1 cellular context compared by ENCODE assay signal in genomic region chr20:47334022-47334551, GRCh38.
A peak's percentile ranks its signal among the peaks of the same experiment; 100 is the strongest.
TF ChIP-seq lines count a peak whose summit lies in the region.

No MANE protein-coding gene starts in this region.

TF ChIP-seq in HepG2, 621 proteins besides CTCF, POLR2A, EP300 and RAD21 (continued from another document and continues in another):
- TF ChIP-seq, protein P1, sequence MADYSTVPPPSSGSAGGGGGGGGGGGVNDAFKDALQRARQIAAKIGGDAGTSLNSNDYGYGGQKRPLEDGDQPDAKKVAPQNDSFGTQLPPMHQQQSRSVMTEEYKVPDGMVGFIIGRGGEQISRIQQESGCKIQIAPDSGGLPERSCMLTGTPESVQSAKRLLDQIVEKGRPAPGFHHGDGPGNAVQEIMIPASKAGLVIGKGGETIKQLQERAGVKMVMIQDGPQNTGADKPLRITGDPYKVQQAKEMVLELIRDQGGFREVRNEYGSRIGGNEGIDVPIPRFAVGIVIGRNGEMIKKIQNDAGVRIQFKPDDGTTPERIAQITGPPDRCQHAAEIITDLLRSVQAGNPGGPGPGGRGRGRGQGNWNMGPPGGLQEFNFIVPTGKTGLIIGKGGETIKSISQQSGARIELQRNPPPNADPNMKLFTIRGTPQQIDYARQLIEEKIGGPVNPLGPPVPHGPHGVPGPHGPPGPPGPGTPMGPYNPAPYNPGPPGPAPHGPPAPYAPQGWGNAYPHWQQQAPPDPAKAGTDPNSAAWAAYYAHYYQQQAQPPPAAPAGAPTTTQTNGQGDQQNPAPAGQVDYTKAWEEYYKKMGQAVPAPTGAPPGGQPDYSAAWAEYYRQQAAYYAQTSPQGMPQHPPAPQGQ (CRISPR knock-in tag; IDR thresholded peaks at IDR 0.05; ENCODE audit: borderline replicate concordance) = no peak
- peak; percentile 77 for TF ChIP-seq RBM22 (optimal IDR thresholded peaks at IDR 0.05; ENCODE audit: low read length)
- no peak for TF ChIP-seq ZNF672 (CRISPR knock-in tag; IDR thresholded peaks at IDR 0.05)
- TF ChIP-seq, protein P2, sequence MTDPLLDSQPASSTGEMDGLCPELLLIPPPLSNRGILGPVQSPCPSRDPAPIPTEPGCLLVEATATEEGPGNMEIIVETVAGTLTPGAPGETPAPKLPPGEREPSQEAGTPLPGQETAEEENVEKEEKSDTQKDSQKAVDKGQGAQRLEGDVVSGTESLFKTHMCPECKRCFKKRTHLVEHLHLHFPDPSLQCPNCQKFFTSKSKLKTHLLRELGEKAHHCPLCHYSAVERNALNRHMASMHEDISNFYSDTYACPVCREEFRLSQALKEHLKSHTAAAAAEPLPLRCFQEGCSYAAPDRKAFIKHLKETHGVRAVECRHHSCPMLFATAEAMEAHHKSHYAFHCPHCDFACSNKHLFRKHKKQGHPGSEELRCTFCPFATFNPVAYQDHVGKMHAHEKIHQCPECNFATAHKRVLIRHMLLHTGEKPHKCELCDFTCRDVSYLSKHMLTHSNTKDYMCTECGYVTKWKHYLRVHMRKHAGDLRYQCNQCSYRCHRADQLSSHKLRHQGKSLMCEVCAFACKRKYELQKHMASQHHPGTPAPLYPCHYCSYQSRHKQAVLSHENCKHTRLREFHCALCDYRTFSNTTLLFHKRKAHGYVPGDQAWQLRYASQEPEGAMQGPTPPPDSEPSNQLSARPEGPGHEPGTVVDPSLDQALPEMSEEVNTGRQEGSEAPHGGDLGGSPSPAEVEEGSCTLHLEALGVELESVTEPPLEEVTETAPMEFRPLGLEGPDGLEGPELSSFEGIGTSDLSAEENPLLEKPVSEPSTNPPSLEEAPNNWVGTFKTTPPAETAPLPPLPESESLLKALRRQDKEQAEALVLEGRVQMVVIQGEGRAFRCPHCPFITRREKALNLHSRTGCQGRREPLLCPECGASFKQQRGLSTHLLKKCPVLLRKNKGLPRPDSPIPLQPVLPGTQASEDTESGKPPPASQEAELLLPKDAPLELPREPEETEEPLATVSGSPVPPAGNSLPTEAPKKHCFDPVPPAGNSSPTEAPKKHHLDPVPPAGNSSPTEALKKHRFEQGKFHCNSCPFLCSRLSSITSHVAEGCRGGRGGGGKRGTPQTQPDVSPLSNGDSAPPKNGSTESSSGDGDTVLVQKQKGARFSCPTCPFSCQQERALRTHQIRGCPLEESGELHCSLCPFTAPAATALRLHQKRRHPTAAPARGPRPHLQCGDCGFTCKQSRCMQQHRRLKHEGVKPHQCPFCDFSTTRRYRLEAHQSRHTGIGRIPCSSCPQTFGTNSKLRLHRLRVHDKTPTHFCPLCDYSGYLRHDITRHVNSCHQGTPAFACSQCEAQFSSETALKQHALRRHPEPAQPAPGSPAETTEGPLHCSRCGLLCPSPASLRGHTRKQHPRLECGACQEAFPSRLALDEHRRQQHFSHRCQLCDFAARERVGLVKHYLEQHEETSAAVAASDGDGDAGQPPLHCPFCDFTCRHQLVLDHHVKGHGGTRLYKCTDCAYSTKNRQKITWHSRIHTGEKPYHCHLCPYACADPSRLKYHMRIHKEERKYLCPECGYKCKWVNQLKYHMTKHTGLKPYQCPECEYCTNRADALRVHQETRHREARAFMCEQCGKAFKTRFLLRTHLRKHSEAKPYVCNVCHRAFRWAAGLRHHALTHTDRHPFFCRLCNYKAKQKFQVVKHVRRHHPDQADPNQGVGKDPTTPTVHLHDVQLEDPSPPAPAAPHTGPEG (CRISPR knock-in tag; IDR thresholded peaks at IDR 0.05) = no peak; the same call in 1 of the 2 replicates
- TF ChIP-seq NRL (CRISPR knock-in tag; IDR thresholded peaks at IDR 0.05; ENCODE audit: borderline replicate concordance) = no peak
- no peak for TF ChIP-seq ZNF816 (CRISPR knock-in tag; IDR thresholded peaks at IDR 0.05; ENCODE audit: borderline replicate concordance)
- TF ChIP-seq CBX2 (IDR thresholded peaks at IDR 0.05; ENCODE audit: low read depth, low read length) = no peak
- no peak for TF ChIP-seq CBX2 (CRISPR knock-in tag; IDR thresholded peaks at IDR 0.05; ENCODE audit: low read depth)
- no peak for TF ChIP-seq HNRNPK (IDR thresholded peaks at IDR 0.05; ENCODE audit: low read depth, low read length, poor library complexity, severe bottlenecking)
- no peak for TF ChIP-seq ZNF296 (CRISPR knock-in tag; conservative IDR thresholded peaks at IDR 0.05)
- TF ChIP-seq, protein P3, sequence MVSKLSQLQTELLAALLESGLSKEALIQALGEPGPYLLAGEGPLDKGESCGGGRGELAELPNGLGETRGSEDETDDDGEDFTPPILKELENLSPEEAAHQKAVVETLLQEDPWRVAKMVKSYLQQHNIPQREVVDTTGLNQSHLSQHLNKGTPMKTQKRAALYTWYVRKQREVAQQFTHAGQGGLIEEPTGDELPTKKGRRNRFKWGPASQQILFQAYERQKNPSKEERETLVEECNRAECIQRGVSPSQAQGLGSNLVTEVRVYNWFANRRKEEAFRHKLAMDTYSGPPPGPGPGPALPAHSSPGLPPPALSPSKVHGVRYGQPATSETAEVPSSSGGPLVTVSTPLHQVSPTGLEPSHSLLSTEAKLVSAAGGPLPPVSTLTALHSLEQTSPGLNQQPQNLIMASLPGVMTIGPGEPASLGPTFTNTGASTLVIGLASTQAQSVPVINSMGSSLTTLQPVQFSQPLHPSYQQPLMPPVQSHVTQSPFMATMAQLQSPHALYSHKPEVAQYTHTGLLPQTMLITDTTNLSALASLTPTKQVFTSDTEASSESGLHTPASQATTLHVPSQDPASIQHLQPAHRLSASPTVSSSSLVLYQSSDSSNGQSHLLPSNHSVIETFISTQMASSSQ (IDR thresholded peaks at IDR 0.05; ENCODE audit: low read depth) = no peak
- TF ChIP-seq, protein P3 (CRISPR knock-in tag; IDR thresholded peaks at IDR 0.05; ENCODE audit: borderline replicate concordance) = no peak; the same call in 1 of the 2 replicates
- no peak for TF ChIP-seq PAF1 (CRISPR knock-in tag; IDR thresholded peaks at IDR 0.05)
- TF ChIP-seq, protein P4, sequence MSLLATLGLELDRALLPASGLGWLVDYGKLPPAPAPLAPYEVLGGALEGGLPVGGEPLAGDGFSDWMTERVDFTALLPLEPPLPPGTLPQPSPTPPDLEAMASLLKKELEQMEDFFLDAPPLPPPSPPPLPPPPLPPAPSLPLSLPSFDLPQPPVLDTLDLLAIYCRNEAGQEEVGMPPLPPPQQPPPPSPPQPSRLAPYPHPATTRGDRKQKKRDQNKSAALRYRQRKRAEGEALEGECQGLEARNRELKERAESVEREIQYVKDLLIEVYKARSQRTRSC (CRISPR knock-in tag; IDR thresholded peaks at IDR 0.05; ENCODE audit: low read depth) = no peak
- no peak for TF ChIP-seq YY1 (IDR thresholded peaks at IDR 0.05; ENCODE audit: insufficient read depth, insufficient replicate concordance, low read depth, low read length)
- TF ChIP-seq, protein P5, sequence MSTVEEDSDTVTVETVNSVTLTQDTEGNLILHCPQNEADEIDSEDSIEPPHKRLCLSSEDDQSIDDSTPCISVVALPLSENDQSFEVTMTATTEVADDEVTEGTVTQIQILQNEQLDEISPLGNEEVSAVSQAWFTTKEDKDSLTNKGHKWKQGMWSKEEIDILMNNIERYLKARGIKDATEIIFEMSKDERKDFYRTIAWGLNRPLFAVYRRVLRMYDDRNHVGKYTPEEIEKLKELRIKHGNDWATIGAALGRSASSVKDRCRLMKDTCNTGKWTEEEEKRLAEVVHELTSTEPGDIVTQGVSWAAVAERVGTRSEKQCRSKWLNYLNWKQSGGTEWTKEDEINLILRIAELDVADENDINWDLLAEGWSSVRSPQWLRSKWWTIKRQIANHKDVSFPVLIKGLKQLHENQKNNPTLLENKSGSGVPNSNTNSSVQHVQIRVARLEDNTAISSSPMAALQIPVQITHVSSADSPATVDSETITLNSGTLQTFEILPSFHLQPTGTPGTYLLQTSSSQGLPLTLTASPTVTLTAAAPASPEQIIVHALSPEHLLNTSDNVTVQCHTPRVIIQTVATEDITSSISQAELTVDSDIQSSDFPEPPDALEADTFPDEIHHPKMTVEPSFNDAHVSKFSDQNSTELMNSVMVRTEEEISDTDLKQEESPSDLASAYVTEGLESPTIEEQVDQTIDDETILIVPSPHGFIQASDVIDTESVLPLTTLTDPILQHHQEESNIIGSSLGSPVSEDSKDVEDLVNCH (CRISPR knock-in tag; IDR thresholded peaks at IDR 0.05) = no peak
- no peak for TF ChIP-seq ZNF713 (CRISPR knock-in tag; IDR thresholded peaks at IDR 0.05)
- TF ChIP-seq ZFP36L2 (CRISPR knock-in tag; IDR thresholded peaks at IDR 0.05) = no peak
- peak; percentile 74 for TF ChIP-seq ZNF609 (CRISPR knock-in tag; IDR thresholded peaks at IDR 0.05; ENCODE audit: borderline replicate concordance)
- no peak for TF ChIP-seq ZNF224 (CRISPR knock-in tag; IDR thresholded peaks at IDR 0.05)
- TF ChIP-seq CENPT (CRISPR knock-in tag; IDR thresholded peaks at IDR 0.05; ENCODE audit: low read depth) = no peak
- no peak for TF ChIP-seq ISX (CRISPR knock-in tag; conservative IDR thresholded peaks at IDR 0.05)
- TF ChIP-seq ZNF446 (CRISPR knock-in tag; IDR thresholded peaks at IDR 0.05) = no peak
- no peak for TF ChIP-seq NFRKB (IDR thresholded peaks at IDR 0.05)
- no peak for TF ChIP-seq IKZF1 (IDR thresholded peaks at IDR 0.05)
- TF ChIP-seq ZNF710 (CRISPR knock-in tag; IDR thresholded peaks at IDR 0.05; ENCODE audit: borderline replicate concordance) = peak; percentile 67; the same call in 1 of the 2 replicates
- peak; percentile 22; the same call in 1 of the 2 replicates for TF ChIP-seq SMC3 (IDR thresholded peaks at IDR 0.05; ENCODE audit: low read length)
- no peak for TF ChIP-seq NPAS2 (CRISPR knock-in tag; IDR thresholded peaks at IDR 0.05; ENCODE audit: borderline replicate concordance)
- TF ChIP-seq ZNF782 (CRISPR knock-in tag; IDR thresholded peaks at IDR 0.05; ENCODE audit: borderline replicate concordance) = no peak
- no peak for TF ChIP-seq ATF4 (CRISPR knock-in tag; IDR thresholded peaks at IDR 0.05)
- TF ChIP-seq ZNF883 (CRISPR knock-in tag; IDR thresholded peaks at IDR 0.05; ENCODE audit: not compliant biosample characterization) = no peak
